Comparison of ENCODE assay signal across 28 cellular contexts in the genomic region with DNA sequence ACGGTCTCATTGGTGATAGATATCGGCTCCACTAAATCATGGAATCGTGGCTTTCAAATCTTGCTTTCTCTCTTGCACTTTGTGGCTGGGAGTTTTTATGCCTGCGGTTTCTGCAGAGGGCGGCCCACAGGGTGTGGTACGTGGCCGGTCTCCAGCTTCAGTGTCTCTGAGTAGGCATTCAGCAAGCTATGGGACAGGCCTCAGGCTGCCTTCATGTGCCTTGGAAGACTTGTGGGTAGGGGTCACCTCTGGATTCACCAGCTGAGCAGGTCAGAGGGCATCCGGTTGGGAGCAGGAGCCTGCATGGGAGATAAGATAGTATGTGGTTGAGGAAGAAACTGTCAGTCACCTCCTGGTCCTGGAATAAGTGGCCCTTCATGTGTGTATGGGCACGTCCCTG. TPM values are rescaled to one million over a fixed set of nuclear protein-coding genes. Genes with fewer than 3 reads are reported as not detected.
DNase-seq lines count a peak whose midpoint lies in the region; ATAC-seq and TF ChIP-seq lines count a peak whose summit lies in the region.
"Had no signal": no experiment of that assay in that cellular context is flagged by ENCODE, and none has a peak within 500 bp of the region (broad histone marks: within the 10 kb centered on the region; RNA-seq: fewer than 3 reads in every experiment).

No MANE protein-coding gene starts in this region.

- TF ChIP-seq CTCF in colonic mucosa (IDR thresholded peaks at IDR 0.05) (no peak), lung (IDR thresholded peaks at IDR 0.05; ENCODE audit: control extremely low read depth, extremely low read depth) (no peak)

- H3K27me3 ChIP-seq in right cardiac atrium (ENCODE audit: control insufficient read depth, insufficient read depth) (no peaks in the 10 kb centered on the region), colonic mucosa (no peaks in the 10 kb centered on the region), lung (ENCODE audit: control insufficient read depth, insufficient read depth) (no peaks in the 10 kb centered on the region)
- H3K27me3 ChIP-seq: ascending aorta; BLaER1 treated with 17β-estradiol and CSF1 and Interleukin-3, amounts not matched to agents 10 nM and 100 nM; gastrocnemius medialis; Peyer's patch; SJSA1; stomach; upper lobe of right lung had no signal

- H3K9ac ChIP-seq in colonic mucosa (ENCODE audit: low read depth in 2 of 2, low read length in 2 of 2), result no peak overlapping the region
- H3K9ac ChIP-seq: BLaER1 treated with 17β-estradiol and CSF1 and Interleukin-3, amounts not matched to agents 10 nM and 100 nM had no signal

- H3K9me3 ChIP-seq in right cardiac atrium (ENCODE audit: control insufficient read depth, low read length) (no peaks in the 10 kb centered on the region), colonic mucosa (no peaks in the 10 kb centered on the region), lung (ENCODE audit: control insufficient read depth in 2 of 2, insufficient read depth in 1 of 2, low read length in 1 of 2) (no peaks in the 10 kb centered on the region)
- H3K9me3 ChIP-seq: ascending aorta, gastrocnemius medialis, SJSA1, stomach, upper lobe of right lung had no signal

- H3K4me1 ChIP-seq in right cardiac atrium (ENCODE audit: control insufficient read depth, insufficient read depth, low read length) (no peaks in the 10 kb centered on the region), colonic mucosa (no peaks in the 10 kb centered on the region), lung (ENCODE audit: control insufficient read depth in 2 of 2, insufficient read depth in 2 of 2, low read length in 2 of 2) (peaks cover 0 to 4% of the 10 kb centered on the region in 2 donors)
- H3K4me1 ChIP-seq: gastrocnemius medialis, Peyer's patch, SJSA1, stomach, upper lobe of right lung had no signal

- peak; percentile 46 for DNase-seq in cardiac septum (ENCODE audit: low spot score)
- DNase-seq in right cardiac atrium, result no peak
- peak; percentile 27 for DNase-seq in colonic mucosa
- peak; percentile 25 for DNase-seq in lung (ENCODE audit: low spot score)
- DNase-seq in NCI-H510A treated with DMSO at 0.1 percent for 48 hours (lab: John Stamatoyannopoulos, UW), result no peak
- no peak for DNase-seq in middle frontal gyrus (ENCODE audit: extremely low spot score, low spot score)
- DNase-seq in COLO668 (lab: John Stamatoyannopoulos, UW; ENCODE audit: unreplicated experiment), result no peak
- DNase-seq: ACHN; activated CD4-positive, alpha-beta T cell treated with anti-CD3 and anti-CD28 coated beads, Interleukin-2, amount 50 U/mL, for 48 hours; activated T-cell treated with anti-CD3 and anti-CD28 coated beads, Interleukin-2, amount 50 U/mL, for 72 hours; Calu3; gastrocnemius medialis; mammary epithelial cell; naive B cell; NCI-H1105; NCI-H2107; occipital lobe; stomach; upper lobe of right lung had no signal

- ATAC-seq in right cardiac atrium (no peak), lung (ENCODE audit: insufficient read depth, low FRiP score) (no peak), SK-N-SH treated with all-trans-retinoic acid at 6 μM for 48 hours (no peak)
- ATAC-seq: activated naive CD4-positive, alpha-beta T cell treated with anti-CD3 and anti-CD28 coated beads, Interleukin-2, amount 50 U/mL, for 72 hours; activated T-cell treated with anti-CD3 and anti-CD28 coated beads, Interleukin-2, amount 50 U/mL, for 72 hours; gastrocnemius medialis; GM23338; upper lobe of right lung; WTC11 had no signal

- H3K4me3 ChIP-seq in right cardiac atrium (ENCODE audit: low read length) (no peak overlapping the region), colonic mucosa (no peak overlapping the region), lung (no peak overlapping the region)
- H3K4me3 ChIP-seq: ascending aorta; BLaER1 treated with 17β-estradiol and CSF1 and Interleukin-3, amounts not matched to agents 10 nM and 100 nM; gastrocnemius medialis; GM23338; Peyer's patch; SJSA1; stomach; upper lobe of right lung had no signal

- WGBS in right cardiac atrium, result 91% methylated on average over 9 of the region's 9 CpGs
- WGBS in lung, 2 donors, result 91 to 93% methylated on average over 9 of the region's 9 CpGs

- no peaks in the 10 kb centered on the region for H3K36me3 ChIP-seq in colonic mucosa
- H3K36me3 ChIP-seq in lung (ENCODE audit: control insufficient read depth in 2 of 2, insufficient read depth in 2 of 2, low read length in 2 of 2), result peaks cover 0 to 22% of the 10 kb centered on the region in 2 donors
- H3K36me3 ChIP-seq: gastrocnemius medialis, Peyer's patch had no signal

- H3K27ac ChIP-seq in right cardiac atrium (ENCODE audit: low read length) (no peak overlapping the region), colonic mucosa (no peak overlapping the region), lung (ENCODE audit: low read depth in 1 of 2, low read length in 1 of 2) (no peak overlapping the region)
- H3K27ac ChIP-seq: ascending aorta, epithelial cell of prostate, gastrocnemius medialis, Peyer's patch, SJSA1, stomach, upper lobe of right lung had no signal

- intact Hi-C loops in cardiac septum (cut with DNase I), result loop anchor here (5.0 to 10.0 kb wide), 2 partner anchors 186 to 348 kb away; no protein-coding TSS in a partner anchor
- intact Hi-C loops in right cardiac atrium (cut with DNase I), result loop anchor here (5.0 to 10.0 kb wide), 4 partner anchors 146 to 346 kb away; no protein-coding TSS in a partner anchor
- intact Hi-C loops in colonic mucosa (cut with DNase I), result loop anchor here (10.0 kb wide), 1 partner anchor 226 kb away; no protein-coding TSS in a partner anchor

TF ChIP-seq in SK-N-SH treated with all-trans-retinoic acid at 6 μM for 48 hours, 23 proteins besides CTCF, POLR2A, EP300 and RAD21:
- no peak for TF ChIP-seq CREB5 (CRISPR knock-in tag; IDR thresholded peaks at IDR 0.05; ENCODE audit: low read depth)
- no peak for TF ChIP-seq GLIS3 (CRISPR knock-in tag; IDR thresholded peaks at IDR 0.05)
- TF ChIP-seq PATZ1 (CRISPR knock-in tag; IDR thresholded peaks at IDR 0.05; ENCODE audit: borderline replicate concordance), result no peak
- no peak for TF ChIP-seq OSR1 (CRISPR knock-in tag; IDR thresholded peaks at IDR 0.05)
- no peak for TF ChIP-seq ARNTL (CRISPR knock-in tag; IDR thresholded peaks at IDR 0.05; ENCODE audit: borderline replicate concordance, low read depth)
- TF ChIP-seq CSDC2 (CRISPR knock-in tag; IDR thresholded peaks at IDR 0.05), result no peak
- no peak for TF ChIP-seq ZNF8 (CRISPR knock-in tag; IDR thresholded peaks at IDR 0.05)
- no peak for TF ChIP-seq SNAI2 (CRISPR knock-in tag; IDR thresholded peaks at IDR 0.05)
- no peak for TF ChIP-seq CSRNP3 (CRISPR knock-in tag; IDR thresholded peaks at IDR 0.05)
- no peak for TF ChIP-seq ZFP3 (CRISPR knock-in tag; IDR thresholded peaks at IDR 0.05)
- TF ChIP-seq ZC3H10 (CRISPR knock-in tag; IDR thresholded peaks at IDR 0.05), result no peak

RNA-seq across cellular contexts. Expression of gene AMBP, which starts 47.7 kb away (rescaled TPM):
- total RNA-seq in cardiac septum (not detected), right cardiac atrium (under 1 TPM in 1 of 4 donors, not detected in 3; 0.81 TPM), colonic mucosa (1 to 10 TPM; 1.5 to 5.7 TPM), lung (1 to 10 TPM; 1.2 to 3.7 TPM)
- polyA plus RNA-seq in right cardiac atrium (0.11 TPM), lung (1 to 10 TPM in 1 of 2 donors, under 1 TPM in 1; 0.47 to 2.0 TPM)
- total RNA-seq: activated naive CD4-positive, alpha-beta T cell treated with anti-CD3 and anti-CD28 coated beads, Interleukin-2, amount 50 U/mL, for 72 hours; activated T-cell treated with anti-CD3 and anti-CD28 coated beads, Interleukin-2, amount 50 U/mL, for 72 hours; mammary epithelial cell had no signal
- polyA plus RNA-seq: mammary epithelial cell had no signal

Comparison
In these comparisons a context has a peak if more than half of its experiments do, and no peak if none do; other contexts are left out.
1. DNase-seq: peak in cardiac septum (single experiment), colonic mucosa (single experiment) and lung (single experiment); none in right cardiac atrium (0 of 3), NCI-H510A treated with DMSO at 0.1 percent for 48 hours (single experiment), middle frontal gyrus (single experiment) and COLO668 (single experiment).